Comparison of ENCODE assay signal across 1 cellular context in the genomic region with DNA sequence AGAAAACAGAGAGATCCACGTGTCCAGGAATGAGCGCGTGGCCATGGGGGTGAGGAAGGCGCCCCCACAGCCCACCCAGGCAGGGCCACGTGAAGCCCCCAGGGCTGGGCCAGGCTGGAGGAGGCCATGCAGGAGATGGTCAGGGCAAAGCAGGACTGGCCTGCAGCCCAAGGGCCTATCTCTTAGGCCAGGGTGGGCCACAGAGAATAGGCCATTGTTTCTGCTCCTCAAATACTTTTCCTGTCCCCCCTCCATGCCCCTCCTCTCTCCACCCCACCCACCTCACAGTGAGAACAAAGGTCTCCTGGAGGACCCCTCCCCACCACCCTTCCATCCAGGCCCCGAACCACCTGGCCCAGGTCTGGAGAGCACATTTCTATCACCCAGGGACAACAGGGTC.
TF ChIP-seq lines count a peak whose summit lies in the region.

No MANE protein-coding gene starts in this region.

TF ChIP-seq in H1, 55 proteins besides CTCF, POLR2A, EP300 and RAD21:
- no peak for TF ChIP-seq KDM1A (IDR thresholded peaks at IDR 0.05; ENCODE audit: borderline replicate concordance, low read length)
- no peak for TF ChIP-seq HDAC2 (IDR thresholded peaks at IDR 0.05; ENCODE audit: borderline replicate concordance in 1 of 2, low read depth in 2 of 2, low read length in 2 of 2)
- TF ChIP-seq EZH2 (IDR thresholded peaks at IDR 0.05; ENCODE audit: low read depth, low read length, severe bottlenecking), result no peak
- no peak for TF ChIP-seq ASH2L (IDR thresholded peaks at IDR 0.05; ENCODE audit: low read length)
- TF ChIP-seq JUND (IDR thresholded peaks at IDR 0.05; ENCODE audit: low read length), result no peak
- no peak for TF ChIP-seq SIN3A (conservative IDR thresholded peaks at IDR 0.05 in 1 of 2, IDR thresholded peaks at IDR 0.05 in 1 of 2; ENCODE audit: low read depth in 1 of 2, low read length in 2 of 2)
- no peak for TF ChIP-seq MAFK (IDR thresholded peaks at IDR 0.05; ENCODE audit: low read depth, low read length)
TF ChIP-seq in H1: peak in this region for 0.
